ENCODE assay signal across 8 cellular contexts in the genomic region with DNA sequence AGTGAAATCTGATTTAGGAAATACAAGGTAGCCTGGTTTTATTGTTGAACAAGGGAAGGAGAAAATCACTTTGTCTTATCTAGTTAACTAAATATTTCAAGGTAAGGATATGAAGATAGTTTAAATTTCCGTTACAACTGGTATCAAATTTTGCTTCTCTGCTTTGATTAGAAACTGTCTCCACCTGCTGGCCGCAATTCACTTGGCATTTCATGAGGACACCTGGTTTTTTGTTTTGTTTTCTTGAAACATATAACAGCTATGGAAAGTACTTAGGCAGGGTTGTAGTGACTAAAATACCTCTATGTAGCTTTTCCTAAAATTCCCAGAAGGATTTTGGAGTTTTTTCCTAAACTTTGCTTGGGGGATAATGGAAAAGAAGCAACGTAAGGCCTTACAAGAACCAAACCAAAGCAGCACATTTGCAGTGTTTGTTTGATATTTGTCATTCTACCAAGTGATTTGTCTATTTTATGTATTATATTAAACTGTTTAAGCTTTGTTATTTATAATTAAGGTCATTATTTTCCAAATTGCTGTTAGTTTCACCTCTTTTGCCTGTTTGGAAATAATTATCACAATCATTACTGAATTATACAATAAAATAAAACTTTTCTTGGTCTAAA.
DNase-seq lines count a peak whose midpoint lies in the region; ATAC-seq, FAIRE-seq and TF ChIP-seq lines count a peak whose summit lies in the region.

No MANE protein-coding gene starts in this region.

- no peak for TF ChIP-seq EP300 in GM12878 (IDR thresholded peaks at IDR 0.05; ENCODE audit: borderline replicate concordance in 1 of 2, control insufficient read depth in 1 of 2, low read depth in 2 of 2, low read length in 2 of 2)

- 40% methylated on average over 3 of the region's 3 CpGs for WGBS in GM12878 (ENCODE audit: insufficient coverage, insufficient replicate concordance, low lambda C conversion rate, missing lambda C conversion rate)

- FAIRE-seq in GM12878 (lab: Jason Lieb, UNC), result peak; percentile 93

- H3K79me2 ChIP-seq in GM12878 (ENCODE audit: control insufficient read depth, insufficient read depth, low read length), result no peaks in the 10 kb centered on the region

- CTCF ChIA-PET in GM12878 (lab: Yijun Ruan, JAX), result interaction anchor here (0.5 to 5.7 kb wide), 31 partner anchors 9 to 413 kb away, joined by 3 to 185 read pairs (median 4); a partner anchor contains a TSS

- H3K4me3 ChIP-seq in GM12878, result no peak overlapping the region

- no peaks in the 10 kb centered on the region for H3K36me3 ChIP-seq in GM12878 (ENCODE audit: control insufficient read depth in 2 of 2, insufficient read depth in 2 of 2, low read length in 1 of 2)

- no peak overlapping the region for H3K9ac ChIP-seq in GM12878 (ENCODE audit: control insufficient read depth, insufficient read depth, low read length)

- no TSS peak for BruUV-seq in GM12878 (replicated peaks; lab: Mats Ljungman, UMichigan)

- DNase-seq in DMS79 (lab: John Stamatoyannopoulos, UW), result peak; percentile 17
- peak; percentile 53 for DNase-seq in KBM-7
- no peak for DNase-seq in GM12878 (ENCODE audit: low read depth, low spot score)
- DNase-seq in islet precursor cell, result peak; percentile 52
- peak in 2 of 3 experiments; percentile 9 to 37 for DNase-seq in stimulated activated CD4-positive, alpha-beta T cell treated with anti-CD3 and anti-CD28 coated beads, TNF-alpha, amount 100 ng/mL, for 24 hours (ENCODE audit: low read depth in 3 of 3)

- no peak overlapping the region for H3K4me2 ChIP-seq in GM12878 (ENCODE audit: control insufficient read depth, insufficient read depth)

- peak; percentile 71 to 76 (median 76) for TF ChIP-seq CTCF in GM12878 (IDR thresholded peaks at IDR 0.05 in 2 of 3, conservative IDR thresholded peaks at IDR 0.05 in 1 of 3; ENCODE audit: control insufficient read depth in 2 of 3, extremely low read depth in 1 of 3, insufficient read depth in 1 of 3, low read depth in 3 of 3, low read length in 3 of 3)

- H3K27me3 ChIP-seq in GM12878 (replicated peaks in 1 of 2; ENCODE audit: control insufficient read depth in 2 of 2, insufficient read depth in 2 of 2, low read length in 1 of 2), result no peaks in the 10 kb centered on the region

- in situ Hi-C loops in KBM-7 (cut with MboI; ENCODE audit: low pct_unique_long_range_greater_than_20kb, low sequenced_read_pairs), result no loop called here
- in situ Hi-C loops in GM12878 (cut with MboI), result loop anchor here (5.0 kb wide), 1 partner anchor 76 kb away; no protein-coding TSS in a partner anchor

- SMC1A ChIA-PET in GM12878 (lab: Charles Lee; ENCODE audit: uncharacterized antibody, unreplicated experiment), result interaction anchor here (0.7 to 5.0 kb wide), 14 partner anchors 10 to 173 kb away, joined by 3 to 103 read pairs (median 6); no protein-coding TSS in a partner anchor

- intact Hi-C loops in GM12878 (cut with micrococcal nuclease; ENCODE audit: unreplicated experiment), result loop anchor here (1.0 kb wide), 1 partner anchor 80 kb away; no protein-coding TSS in a partner anchor

- ATAC-seq in SK-N-SH treated with all-trans-retinoic acid at 6 μM for 48 hours (peak; percentile 53; the same call in 2 of the 3 replicates), GM12878 (peak; percentile 48; the same call in 2 of the 3 replicates), HG02852 (IDR thresholded peaks at IDR 0.05; ENCODE audit: unreplicated experiment) (no peak), HG02884 (IDR thresholded peaks at IDR 0.05; ENCODE audit: unreplicated experiment) (no peak)

- no peaks in the 10 kb centered on the region for H4K20me1 ChIP-seq in GM12878 (ENCODE audit: control insufficient read depth, insufficient read depth)

- no peaks in the 10 kb centered on the region for H3K9me3 ChIP-seq in GM12878 (replicated peaks; ENCODE audit: control insufficient read depth, insufficient read depth, low read length)

- POLR2A ChIA-PET in GM12878 (lab: Charles Lee), result no interaction called here

- TF ChIP-seq RAD21 in GM12878 (IDR thresholded peaks at IDR 0.05; ENCODE audit: insufficient read depth, low read depth, low read length), result peak; percentile 78

- H2AFZ ChIP-seq in GM12878 (ENCODE audit: control insufficient read depth, low read depth, low read length), result no peak overlapping the region

- no peaks in the 10 kb centered on the region for H3K4me1 ChIP-seq in GM12878 (ENCODE audit: control insufficient read depth, insufficient read depth, low read length)

- no peak overlapping the region for H3K27ac ChIP-seq in GM12878 (ENCODE audit: control insufficient read depth, insufficient read depth)

- no peak for TF ChIP-seq POLR2A in GM12878 (IDR thresholded peaks at IDR 0.05; ENCODE audit: low read depth, low read length)

- RAD21 ChIA-PET in GM12878 (lab: Charles Lee; ENCODE audit: unreplicated experiment), result interaction anchor here (0.8 to 4.5 kb wide), 8 partner anchors 9 to 173 kb away, joined by 3 to 68 read pairs (median 4); no protein-coding TSS in a partner anchor

TF ChIP-seq in SK-N-SH treated with all-trans-retinoic acid at 6 μM for 48 hours, 23 proteins besides CTCF, POLR2A, EP300 and RAD21 (continues in another document):
- TF ChIP-seq TOX (CRISPR knock-in tag; IDR thresholded peaks at IDR 0.05; ENCODE audit: borderline replicate concordance), result no peak
- TF ChIP-seq, protein P1, sequence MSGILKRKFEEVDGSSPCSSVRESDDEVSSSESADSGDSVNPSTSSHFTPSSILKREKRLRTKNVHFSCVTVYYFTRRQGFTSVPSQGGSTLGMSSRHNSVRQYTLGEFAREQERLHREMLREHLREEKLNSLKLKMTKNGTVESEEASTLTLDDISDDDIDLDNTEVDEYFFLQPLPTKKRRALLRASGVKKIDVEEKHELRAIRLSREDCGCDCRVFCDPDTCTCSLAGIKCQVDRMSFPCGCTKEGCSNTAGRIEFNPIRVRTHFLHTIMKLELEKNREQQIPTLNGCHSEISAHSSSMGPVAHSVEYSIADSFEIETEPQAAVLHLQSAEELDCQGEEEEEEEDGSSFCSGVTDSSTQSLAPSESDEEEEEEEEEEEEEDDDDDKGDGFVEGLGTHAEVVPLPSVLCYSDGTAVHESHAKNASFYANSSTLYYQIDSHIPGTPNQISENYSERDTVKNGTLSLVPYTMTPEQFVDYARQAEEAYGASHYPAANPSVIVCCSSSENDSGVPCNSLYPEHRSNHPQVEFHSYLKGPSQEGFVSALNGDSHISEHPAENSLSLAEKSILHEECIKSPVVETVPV (CRISPR knock-in tag; IDR thresholded peaks at IDR 0.05), result no peak
- TF ChIP-seq, protein P2, sequence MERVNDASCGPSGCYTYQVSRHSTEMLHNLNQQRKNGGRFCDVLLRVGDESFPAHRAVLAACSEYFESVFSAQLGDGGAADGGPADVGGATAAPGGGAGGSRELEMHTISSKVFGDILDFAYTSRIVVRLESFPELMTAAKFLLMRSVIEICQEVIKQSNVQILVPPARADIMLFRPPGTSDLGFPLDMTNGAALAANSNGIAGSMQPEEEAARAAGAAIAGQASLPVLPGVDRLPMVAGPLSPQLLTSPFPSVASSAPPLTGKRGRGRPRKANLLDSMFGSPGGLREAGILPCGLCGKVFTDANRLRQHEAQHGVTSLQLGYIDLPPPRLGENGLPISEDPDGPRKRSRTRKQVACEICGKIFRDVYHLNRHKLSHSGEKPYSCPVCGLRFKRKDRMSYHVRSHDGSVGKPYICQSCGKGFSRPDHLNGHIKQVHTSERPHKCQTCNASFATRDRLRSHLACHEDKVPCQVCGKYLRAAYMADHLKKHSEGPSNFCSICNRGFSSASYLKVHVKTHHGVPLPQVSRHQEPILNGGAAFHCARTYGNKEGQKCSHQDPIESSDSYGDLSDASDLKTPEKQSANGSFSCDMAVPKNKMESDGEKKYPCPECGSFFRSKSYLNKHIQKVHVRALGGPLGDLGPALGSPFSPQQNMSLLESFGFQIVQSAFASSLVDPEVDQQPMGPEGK (CRISPR knock-in tag; IDR thresholded peaks at IDR 0.05; ENCODE audit: borderline replicate concordance), result no peak
- no peak for TF ChIP-seq SNAI2 (CRISPR knock-in tag; IDR thresholded peaks at IDR 0.05)
- no peak for TF ChIP-seq GLIS3 (CRISPR knock-in tag; IDR thresholded peaks at IDR 0.05)
- TF ChIP-seq ESRRG (CRISPR knock-in tag; IDR thresholded peaks at IDR 0.05), result no peak
- no peak for TF ChIP-seq ZNF565 (CRISPR knock-in tag; conservative IDR thresholded peaks at IDR 0.05; ENCODE audit: low read depth)

TF ChIP-seq in GM12878, 131 proteins besides CTCF, POLR2A, EP300 and RAD21:
- TF ChIP-seq, protein P3, sequence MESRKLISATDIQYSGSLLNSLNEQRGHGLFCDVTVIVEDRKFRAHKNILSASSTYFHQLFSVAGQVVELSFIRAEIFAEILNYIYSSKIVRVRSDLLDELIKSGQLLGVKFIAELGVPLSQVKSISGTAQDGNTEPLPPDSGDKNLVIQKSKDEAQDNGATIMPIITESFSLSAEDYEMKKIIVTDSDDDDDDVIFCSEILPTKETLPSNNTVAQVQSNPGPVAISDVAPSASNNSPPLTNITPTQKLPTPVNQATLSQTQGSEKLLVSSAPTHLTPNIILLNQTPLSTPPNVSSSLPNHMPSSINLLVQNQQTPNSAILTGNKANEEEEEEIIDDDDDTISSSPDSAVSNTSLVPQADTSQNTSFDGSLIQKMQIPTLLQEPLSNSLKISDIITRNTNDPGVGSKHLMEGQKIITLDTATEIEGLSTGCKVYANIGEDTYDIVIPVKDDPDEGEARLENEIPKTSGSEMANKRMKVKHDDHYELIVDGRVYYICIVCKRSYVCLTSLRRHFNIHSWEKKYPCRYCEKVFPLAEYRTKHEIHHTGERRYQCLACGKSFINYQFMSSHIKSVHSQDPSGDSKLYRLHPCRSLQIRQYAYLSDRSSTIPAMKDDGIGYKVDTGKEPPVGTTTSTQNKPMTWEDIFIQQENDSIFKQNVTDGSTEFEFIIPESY (IDR thresholded peaks at IDR 0.05), result no peak
- peak; percentile 90 for TF ChIP-seq SMC3 (IDR thresholded peaks at IDR 0.05; ENCODE audit: borderline replicate concordance, low read length)

Comparison
In these comparisons a context has a peak if more than half of its experiments do, and no peak if none do; other contexts are left out.
1. ATAC-seq: peak in SK-N-SH treated with all-trans-retinoic acid at 6 μM for 48 hours (single experiment) and GM12878 (single experiment); none in HG02852 (single experiment) and HG02884 (single experiment).